ENCODE assay signal across 26 cellular contexts in genomic region chr10:44952779-44953231, GRCh38. TPM values are rescaled to one million over a fixed set of nuclear protein-coding genes. Genes with fewer than 3 reads are reported as not detected.
A peak's percentile ranks its signal among the peaks of the same experiment; 100 is the strongest.
DNase-seq lines count a peak whose midpoint lies in the region; ATAC-seq, FAIRE-seq and TF ChIP-seq lines count a peak whose summit lies in the region.
"Had no signal": no experiment of that assay in that cellular context is flagged by ENCODE, and none has a peak within 500 bp of the region (broad histone marks: within the 10 kb centered on the region; RNA-seq: fewer than 3 reads in every experiment).

No MANE protein-coding gene starts in this region.

- H3K27me3 ChIP-seq in HepG2 (ENCODE audit: control insufficient read depth in 1 of 2, insufficient read depth in 2 of 2, low read length in 2 of 2) = no peaks in the 10 kb centered on the region
- no peaks in the 10 kb centered on the region for H3K27me3 ChIP-seq in right lobe of liver
- H3K27me3 ChIP-seq in mesenchymal stem cell (ENCODE audit: control insufficient read depth in 1 of 2, insufficient read depth in 1 of 2, low read length in 2 of 2) = no peaks in the 10 kb centered on the region
- H3K27me3 ChIP-seq: dorsolateral prefrontal cortex, esophagus muscularis mucosa had no signal

- peak; percentile 88 for FAIRE-seq in HepG2 (lab: Jason Lieb, UNC)
- no peak for FAIRE-seq in H54 (lab: Jason Lieb, UNC)
- FAIRE-seq: bronchial epithelial cell had no signal

- no peak overlapping the region for H2BK12ac ChIP-seq in mesenchymal stem cell (ENCODE audit: low read length in 2 of 2)

- no peak overlapping the region for H3K14ac ChIP-seq in mesenchymal stem cell (ENCODE audit: low read length in 2 of 2)

- peak; percentile 92 for DNase-seq in HepG2 (ENCODE audit: low spot score)
- no peak for DNase-seq in right lobe of liver
- peak; percentile 47 for DNase-seq in coronary artery (ENCODE audit: low spot score)
- DNase-seq in mesenchymal stem cell = peak; percentile 33
- DNase-seq in KG1 (lab: John Stamatoyannopoulos, UW) = no peak
- no peak for DNase-seq in activated effector memory CD4-positive, alpha-beta T cell treated with Interleukin-2 at 50 U/mL for 16 hours
- no peak for DNase-seq in H54 (ENCODE audit: insufficient read length, low spot score)
- no peak for DNase-seq in stimulated activated CD4-positive, alpha-beta T cell treated with anti-CD3 and anti-CD28 coated beads, Interleukin-4, amount 100 ng/mL, for 24 hours
- DNase-seq: ACHN; CD4-positive, alpha-beta T cell; DMS79; immature natural killer cell; MV-4-11; NCI-H187; stimulated activated naive CD8-positive, alpha-beta T cell treated with anti-CD3 and anti-CD28 coated beads, Interleukin-15, amount 100 ng/mL, for 72 hours had no signal

- WGBS in HepG2 (ENCODE audit: low lambda C conversion rate) = 22% methylated on average over 2 of the region's 2 CpGs
- 82% methylated on average over 2 of the region's 2 CpGs for WGBS in right lobe of liver (ENCODE audit: insufficient coverage, low coverage, low lambda C conversion rate, missing lambda C conversion rate)
- 15% methylated on average over 2 of the region's 2 CpGs for WGBS in mesenchymal stem cell

- H3K4ac ChIP-seq in mesenchymal stem cell (ENCODE audit: low read depth in 1 of 2, low read length in 2 of 2) = no peak overlapping the region

- no peak overlapping the region for H2BK120ac ChIP-seq in mesenchymal stem cell (ENCODE audit: low read depth, low read length)

- H3K9me3 ChIP-seq in HepG2 (ENCODE audit: low read length) = no peaks in the 10 kb centered on the region
- no peaks in the 10 kb centered on the region for H3K9me3 ChIP-seq in right lobe of liver
- peaks cover 4% of the 10 kb centered on the region for H3K9me3 ChIP-seq in mesenchymal stem cell (ENCODE audit: control insufficient read depth, low read length)
- H3K9me3 ChIP-seq: esophagus muscularis mucosa had no signal

- TF ChIP-seq EP300 in HepG2 (IDR thresholded peaks at IDR 0.05; ENCODE audit: low read depth in 2 of 2, low read length in 2 of 2) = peak in 1 of 2 experiments; percentile 79; a peak in 1 of 4 replicates
- peak; percentile 33; the same call in 1 of the 2 replicates for TF ChIP-seq EP300 in HepG2 (CRISPR knock-in tag; IDR thresholded peaks at IDR 0.05; ENCODE audit: borderline replicate concordance)

- H4K20me1 ChIP-seq in HepG2 (ENCODE audit: insufficient read depth, low read length) = no peaks in the 10 kb centered on the region

- CTCF ChIA-PET in HepG2 (lab: Yijun Ruan, JAX; ENCODE audit: low intra/inter-chr PET ratio, low total read pairs) = interaction anchor here (0.7 kb wide), 1 partner anchor 23 kb away, joined by 3 read pairs; no protein-coding TSS in a partner anchor

- no peak overlapping the region for H2BK5ac ChIP-seq in mesenchymal stem cell (ENCODE audit: low read depth, low read length, poor library complexity, severe bottlenecking)

- BruUV-seq in HepG2 (replicated peaks; lab: Mats Ljungman, UMichigan) = TSS peak; percentile 10

- peaks cover 16% of the 10 kb centered on the region for H3K79me1 ChIP-seq in mesenchymal stem cell (replicated peaks; ENCODE audit: low read length, poor library complexity, severe bottlenecking)

- no peak overlapping the region for H3K18ac ChIP-seq in mesenchymal stem cell (ENCODE audit: low read depth in 1 of 2, low read length in 2 of 2)

- no peak overlapping the region for H4K91ac ChIP-seq in mesenchymal stem cell (ENCODE audit: low read length)

- H3K4me2 ChIP-seq in HepG2 (ENCODE audit: low read depth, low read length) (peak overlapping the region; percentile 46), mesenchymal stem cell (ENCODE audit: low read length, poor library complexity, severe bottlenecking) (no peak overlapping the region)

- TF ChIP-seq CTCF in HepG2 (CRISPR knock-in tag; IDR thresholded peaks at IDR 0.05) (no peak), right lobe of liver (IDR thresholded peaks at IDR 0.05) (no peak), coronary artery (IDR thresholded peaks at IDR 0.05) (no peak)

- H2AK5ac ChIP-seq in mesenchymal stem cell (ENCODE audit: low read length, severe bottlenecking) = peak overlapping the region; percentile 69

- no peak overlapping the region for H2AFZ ChIP-seq in HepG2 (ENCODE audit: low read length)
- no peak overlapping the region for H2AFZ ChIP-seq in mesenchymal stem cell (ENCODE audit: low read depth, low read length)

- peaks cover 2% of the 10 kb centered on the region for H3K79me2 ChIP-seq in HepG2 (ENCODE audit: insufficient read depth, low read length)

- POLR2A ChIA-PET in HepG2 (lab: Yijun Ruan, JAX) = interaction anchor here (0.8 to 2.8 kb wide), 10 partner anchors 8 to 43 kb away, joined by 3 to 25 read pairs (median 6); partner anchors contain the start of gene DEPP1

- H3K23ac ChIP-seq in mesenchymal stem cell (ENCODE audit: low read length in 2 of 2) = no peak overlapping the region

- H4K8ac ChIP-seq in mesenchymal stem cell (ENCODE audit: low read length) = no peak overlapping the region

- H3K36me3 ChIP-seq in HepG2 (replicated peaks in 1 of 2; ENCODE audit: control insufficient read depth in 1 of 2, insufficient read depth in 2 of 2, low read length in 2 of 2) (0 out of 5 replicates have a peak, but pooled peaks cover 0 to 6% of the 10 kb centered on the region in 2 experiments), right lobe of liver (peaks cover 0 to 4% (median 0%) of the 10 kb centered on the region in 4 donors), mesenchymal stem cell (ENCODE audit: control insufficient read depth in 1 of 2, insufficient read depth in 2 of 2, low read depth in 1 of 2, low read length in 2 of 2) (peaks cover 9 to 10% of the 10 kb centered on the region in 2 experiments)

- H2BK15ac ChIP-seq in mesenchymal stem cell (ENCODE audit: low read depth, poor library complexity, severe bottlenecking) = no peak overlapping the region

- TF ChIP-seq POLR2A in HepG2 (IDR thresholded peaks at IDR 0.05; ENCODE audit: insufficient read depth in 1 of 2, low read depth in 2 of 2, low read length in 2 of 2) (0 out of 4 replicates have a peak, but pooled peaks of 1 of the 2 experiments have one; percentile 24), right lobe of liver (IDR thresholded peaks at IDR 0.05) (no peak), H54 (IDR thresholded peaks at IDR 0.05; ENCODE audit: low read depth, low read length) (no peak)

- in situ Hi-C loops in HepG2 (cut with HindIII; ENCODE audit: extremely low pct_ligation_motif_present, low pct_unique_long_range_greater_than_20kb) = loop anchor here (25.0 kb wide), 1 partner anchor 1541 kb away; the partner anchor contains the start of gene HNRNPF

- H3K4me3 ChIP-seq in HepG2 (replicated peaks in 1 of 3; ENCODE audit: insufficient read depth in 1 of 3, low read depth in 2 of 3, low read length in 3 of 3) = no peak overlapping the region
- H3K4me3 ChIP-seq in right lobe of liver = no peak overlapping the region
- no peak overlapping the region for H3K4me3 ChIP-seq in coronary artery
- no peak overlapping the region for H3K4me3 ChIP-seq in mesenchymal stem cell (ENCODE audit: insufficient read depth in 1 of 2, low read depth in 1 of 2, low read length in 2 of 2)
- H3K4me3 ChIP-seq: dorsolateral prefrontal cortex, esophagus muscularis mucosa had no signal

- peak; percentile 75 for ATAC-seq in HepG2
- ATAC-seq in right lobe of liver = no peak
- ATAC-seq: activated T-helper 17 cell treated with anti-CD3 and anti-CD28 coated beads, Interleukin-2, amount 50 U/mL, for 72 hours; sciatic nerve; stimulated activated naive CD8-positive, alpha-beta T cell treated with anti-CD3 and anti-CD28 coated beads, Interleukin-15, amount 100 ng/mL, for 72 hours had no signal

- intact Hi-C loops in HepG2 (cut with micrococcal nuclease; ENCODE audit: unreplicated experiment) (loop anchor here (5.0 kb wide), 1 partner anchor 696 kb away; no protein-coding TSS in a partner anchor), right lobe of liver (cut with DNase I) (no loop called here)

- peaks cover 80% of the 10 kb centered on the region for H3K4me1 ChIP-seq in HepG2 (ENCODE audit: insufficient read depth, low read length)
- H3K4me1 ChIP-seq in right lobe of liver = peaks cover 0 to 8% (median 0%) of the 10 kb centered on the region in 4 donors
- peaks cover 26% of the 10 kb centered on the region for H3K4me1 ChIP-seq in mesenchymal stem cell (ENCODE audit: control insufficient read depth, insufficient read depth, low read depth, low read length)

- TF ChIP-seq RAD21 in HepG2 (CRISPR knock-in tag; IDR thresholded peaks at IDR 0.05) = no peak

- peak overlapping the region; percentile 50 for H3K27ac ChIP-seq in HepG2 (ENCODE audit: extremely low read length, insufficient read depth, low read length)
- H3K27ac ChIP-seq in right lobe of liver = no peak overlapping the region
- peak overlapping the region in 1 of 2 donors; percentile 28 for H3K27ac ChIP-seq in coronary artery
- H3K27ac ChIP-seq in mesenchymal stem cell (ENCODE audit: low read length, poor library complexity, severe bottlenecking) = peak overlapping the region; percentile 76

- H3K9ac ChIP-seq in HepG2 (ENCODE audit: insufficient read depth, low read depth, low read length) (no peak overlapping the region; the same call in 1 of the 2 replicates), mesenchymal stem cell (ENCODE audit: low read length) (no peak overlapping the region)

RNA-seq across cellular contexts. Expression of gene RASSF4, which starts 6.8 kb away (rescaled TPM):
- total RNA-seq in HepG2 (2016; rRNA removed; fragmentation: Illumina TruSeq; extraction: Trizol) = 49.9 and 51.7 TPM in 2 replicates
- 22.4 and 22.8 TPM in 2 replicates for total RNA-seq in HepG2 (2016; cell fraction: cytosol; rRNA removed; fragmentation: Illumina TruSeq; extraction: Trizol; ENCODE audit: low read depth)
- total RNA-seq in HepG2 (2016; cell fraction: insoluble cytoplasmic fraction; rRNA removed; fragmentation: Illumina TruSeq; extraction: Trizol) = 49.9 and 50.1 TPM in 2 replicates
- total RNA-seq in HepG2 (2016; cell fraction: membrane; rRNA removed; fragmentation: Illumina TruSeq; extraction: Trizol) = 39.2 and 45.6 TPM in 2 replicates
- total RNA-seq in HepG2 (2016; cell fraction: nucleus; rRNA removed; fragmentation: Illumina TruSeq; extraction: Trizol) = 52.1 and 54.6 TPM in 2 replicates
- polyA plus RNA-seq in HepG2 (2011; rRNA removed) = 34.0 and 39.7 TPM in 2 replicates
- polyA plus RNA-seq in HepG2 (2011; cell fraction: cytosol; rRNA removed) = 20.4 and 25.8 TPM in 2 replicates
- polyA plus RNA-seq in HepG2 (2011; cell fraction: nucleus; rRNA removed) = 140 TPM in 2 replicates
- 25.0 and 26.7 TPM in 2 replicates for polyA plus RNA-seq in HepG2 (2012)
- 18.5 and 22.5 TPM in 2 replicates for polyA plus RNA-seq in HepG2 (2016; cell fraction: cytosol; fragmentation: Illumina TruSeq; extraction: Trizol; ENCODE audit: low read depth)
- 53.5 and 57.9 TPM in 2 replicates for polyA plus RNA-seq in HepG2 (2016; cell fraction: insoluble cytoplasmic fraction; fragmentation: Illumina TruSeq; extraction: Trizol; ENCODE audit: low read depth)
- polyA plus RNA-seq in HepG2 (2016; cell fraction: membrane; fragmentation: Illumina TruSeq; extraction: Trizol; ENCODE audit: low read depth) = 31.2 and 31.3 TPM in 2 replicates
- 84.5 and 98.6 TPM in 2 replicates for polyA plus RNA-seq in HepG2 (2016; cell fraction: nucleus; fragmentation: Illumina TruSeq; extraction: Trizol; ENCODE audit: insufficient read depth, low read depth)
- polyA minus RNA-seq in HepG2 (2011; rRNA and poly(A)+ RNA removed; ENCODE audit: low replicate concordance) = 0.12 and 67.0 TPM in 2 replicates
- 13.4 and 16.0 TPM in 2 replicates for polyA minus RNA-seq in HepG2 (2011; cell fraction: cytosol; rRNA and poly(A)+ RNA removed)
- 74.3 and 88.9 TPM in 2 replicates for polyA minus RNA-seq in HepG2 (2011; cell fraction: nucleus; rRNA and poly(A)+ RNA removed)
- 10 to 100 TPM; 13.6 to 28.5 (median 19.6) TPM for total RNA-seq in right lobe of liver
- polyA plus RNA-seq in mesenchymal stem cell (2013, experiment 1 of 2) = 30.8 TPM
- 30.3 TPM for polyA plus RNA-seq in mesenchymal stem cell (2013, experiment 2 of 2)

RNA-seq across cellular contexts. Expression of gene DEPP1, which starts 25.8 kb away (rescaled TPM):
- total RNA-seq in HepG2 (2016; rRNA removed; fragmentation: Illumina TruSeq; extraction: Trizol) (11.2 and 14.8 TPM in 2 replicates), right lobe of liver (10 to 100 TPM in 5 of 6 experiments, 1 to 10 TPM in 1; 5.3 to 94.6 (median 71.5) TPM)
- 3.0 and 5.0 TPM in 2 replicates for total RNA-seq in HepG2 (2016; cell fraction: cytosol; rRNA removed; fragmentation: Illumina TruSeq; extraction: Trizol; ENCODE audit: low read depth)
- 9.0 and 15.3 TPM in 2 replicates for total RNA-seq in HepG2 (2016; cell fraction: insoluble cytoplasmic fraction; rRNA removed; fragmentation: Illumina TruSeq; extraction: Trizol)
- 9.0 and 9.3 TPM in 2 replicates for total RNA-seq in HepG2 (2016; cell fraction: membrane; rRNA removed; fragmentation: Illumina TruSeq; extraction: Trizol)
- total RNA-seq in HepG2 (2016; cell fraction: nucleus; rRNA removed; fragmentation: Illumina TruSeq; extraction: Trizol) = 15.1 and 16.0 TPM in 2 replicates
- 270 and 338 TPM in 2 replicates for polyA plus RNA-seq in HepG2 (2011; rRNA removed)
- polyA plus RNA-seq in HepG2 (2011; cell fraction: cytosol; rRNA removed) = 261 and 317 TPM in 2 replicates
- polyA plus RNA-seq in HepG2 (2011; cell fraction: nucleus; rRNA removed) = 103 and 135 TPM in 2 replicates
- 132 and 232 TPM in 2 replicates for polyA plus RNA-seq in HepG2 (2012)
- polyA plus RNA-seq in HepG2 (2016; cell fraction: cytosol; fragmentation: Illumina TruSeq; extraction: Trizol; ENCODE audit: low read depth) = 2.0 and 2.5 TPM in 2 replicates
- 9.3 and 11.2 TPM in 2 replicates for polyA plus RNA-seq in HepG2 (2016; cell fraction: insoluble cytoplasmic fraction; fragmentation: Illumina TruSeq; extraction: Trizol; ENCODE audit: low read depth)
- polyA plus RNA-seq in HepG2 (2016; cell fraction: membrane; fragmentation: Illumina TruSeq; extraction: Trizol; ENCODE audit: low read depth) = 3.6 and 5.2 TPM in 2 replicates
- 13.4 and 15.5 TPM in 2 replicates for polyA plus RNA-seq in HepG2 (2016; cell fraction: nucleus; fragmentation: Illumina TruSeq; extraction: Trizol; ENCODE audit: insufficient read depth, low read depth)
- polyA minus RNA-seq in HepG2 (2011; rRNA and poly(A)+ RNA removed; ENCODE audit: low replicate concordance) = 1.8 and 739 TPM in 2 replicates
- polyA minus RNA-seq in HepG2 (2011; cell fraction: cytosol; rRNA and poly(A)+ RNA removed) = 249 and 254 TPM in 2 replicates
- polyA minus RNA-seq in HepG2 (2011; cell fraction: nucleus; rRNA and poly(A)+ RNA removed) = 107 and 142 TPM in 2 replicates
- polyA plus RNA-seq in mesenchymal stem cell (2013, experiment 1 of 2) = 10.5 TPM
- 10.5 TPM for polyA plus RNA-seq in mesenchymal stem cell (2013, experiment 2 of 2)
- total RNA-seq: CD4-positive, alpha-beta T cell had no signal
- polyA plus RNA-seq: immature natural killer cell had no signal

RNA-seq across cellular contexts. Expression of gene TMEM72, which starts 41.7 kb away (rescaled TPM):
- total RNA-seq in HepG2 (2016; rRNA removed; fragmentation: Illumina TruSeq; extraction: Trizol) (0.04 TPM in 1 of 2 replicates, not detected in the other), right lobe of liver (not detected)
- total RNA-seq in HepG2 (2016; cell fraction: cytosol; rRNA removed; fragmentation: Illumina TruSeq; extraction: Trizol; ENCODE audit: low read depth) = 0.09 TPM in 1 of 2 replicates, not detected in the other
- total RNA-seq in HepG2 (2016; cell fraction: insoluble cytoplasmic fraction; rRNA removed; fragmentation: Illumina TruSeq; extraction: Trizol) = 0.04 TPM in 1 of 2 replicates, not detected in the other
- total RNA-seq in HepG2 (2016; cell fraction: membrane; rRNA removed; fragmentation: Illumina TruSeq; extraction: Trizol) = 0.12 TPM in 1 of 2 replicates, not detected in the other
- total RNA-seq in HepG2 (2016; cell fraction: nucleus; rRNA removed; fragmentation: Illumina TruSeq; extraction: Trizol) = 0.16 and 0.19 TPM in 2 replicates
- polyA plus RNA-seq in HepG2 (2011; rRNA removed) = not detected in 2 replicates
- not detected in 2 replicates for polyA plus RNA-seq in HepG2 (2011; cell fraction: cytosol; rRNA removed)
- not detected in 2 replicates for polyA plus RNA-seq in HepG2 (2011; cell fraction: nucleus; rRNA removed)
- not detected in 2 replicates for polyA plus RNA-seq in HepG2 (2012)
- not detected in 2 replicates for polyA plus RNA-seq in HepG2 (2016; cell fraction: cytosol; fragmentation: Illumina TruSeq; extraction: Trizol; ENCODE audit: low read depth)
- not detected in 2 replicates for polyA plus RNA-seq in HepG2 (2016; cell fraction: insoluble cytoplasmic fraction; fragmentation: Illumina TruSeq; extraction: Trizol; ENCODE audit: low read depth)
- polyA plus RNA-seq in HepG2 (2016; cell fraction: membrane; fragmentation: Illumina TruSeq; extraction: Trizol; ENCODE audit: low read depth) = not detected in 2 replicates
- not detected in 2 replicates for polyA plus RNA-seq in HepG2 (2016; cell fraction: nucleus; fragmentation: Illumina TruSeq; extraction: Trizol; ENCODE audit: insufficient read depth, low read depth)
- not detected in 2 replicates for polyA minus RNA-seq in HepG2 (2011; rRNA and poly(A)+ RNA removed; ENCODE audit: low replicate concordance)
- not detected in 2 replicates for polyA minus RNA-seq in HepG2 (2011; cell fraction: cytosol; rRNA and poly(A)+ RNA removed)
- 0.13 and 0.25 TPM in 2 replicates for polyA minus RNA-seq in HepG2 (2011; cell fraction: nucleus; rRNA and poly(A)+ RNA removed)
- 0.23 TPM for polyA plus RNA-seq in mesenchymal stem cell (2013, experiment 1 of 2)
- 0.11 TPM for polyA plus RNA-seq in mesenchymal stem cell (2013, experiment 2 of 2)
- total RNA-seq: activated CD8-positive, alpha-beta memory T cell treated with anti-CD3 and anti-CD28 coated beads for 36 hours; activated T-helper 17 cell treated with anti-CD3 and anti-CD28 coated beads, Interleukin-2, amount 50 U/mL, for 72 hours; bronchial epithelial cell; CD4-positive, alpha-beta T cell; esophagus muscularis mucosa; H4; mononuclear cell; NCI-H460; sciatic nerve; T-helper 1 cell treated with Interleukin-12 subunit alpha and Interleukin-12 subunit beta and Interleukin-4 antibody, amounts not matched to agents 30 ng/mL and 1 ng/mL, for 36 hours; ureter had no signal
- polyA plus RNA-seq: immature natural killer cell had no signal

RNA-seq across cellular contexts. Expression of gene ZNF22, which starts 47.9 kb away (rescaled TPM):
- total RNA-seq in HepG2 (2016; rRNA removed; fragmentation: Illumina TruSeq; extraction: Trizol) = 0.40 and 0.58 TPM in 2 replicates
- total RNA-seq in HepG2 (2016; cell fraction: cytosol; rRNA removed; fragmentation: Illumina TruSeq; extraction: Trizol; ENCODE audit: low read depth) = not detected in 2 replicates
- total RNA-seq in HepG2 (2016; cell fraction: insoluble cytoplasmic fraction; rRNA removed; fragmentation: Illumina TruSeq; extraction: Trizol) = 0.49 and 0.56 TPM in 2 replicates
- total RNA-seq in HepG2 (2016; cell fraction: membrane; rRNA removed; fragmentation: Illumina TruSeq; extraction: Trizol) = 0.28 and 0.45 TPM in 2 replicates
- total RNA-seq in HepG2 (2016; cell fraction: nucleus; rRNA removed; fragmentation: Illumina TruSeq; extraction: Trizol) = 0.75 and 1.2 TPM in 2 replicates
- 1.1 and 1.3 TPM in 2 replicates for polyA plus RNA-seq in HepG2 (2011; rRNA removed)
- 0.35 and 0.77 TPM in 2 replicates for polyA plus RNA-seq in HepG2 (2011; cell fraction: cytosol; rRNA removed)
- 1.2 and 1.7 TPM in 2 replicates for polyA plus RNA-seq in HepG2 (2011; cell fraction: nucleus; rRNA removed)
- 1.6 and 2.5 TPM in 2 replicates for polyA plus RNA-seq in HepG2 (2012)
- polyA plus RNA-seq in HepG2 (2016; cell fraction: cytosol; fragmentation: Illumina TruSeq; extraction: Trizol; ENCODE audit: low read depth) = 0.07 and 0.09 TPM in 2 replicates
- 0.60 and 0.62 TPM in 2 replicates for polyA plus RNA-seq in HepG2 (2016; cell fraction: insoluble cytoplasmic fraction; fragmentation: Illumina TruSeq; extraction: Trizol; ENCODE audit: low read depth)
- 0.22 and 0.27 TPM in 2 replicates for polyA plus RNA-seq in HepG2 (2016; cell fraction: membrane; fragmentation: Illumina TruSeq; extraction: Trizol; ENCODE audit: low read depth)
- 0.89 and 1.1 TPM in 2 replicates for polyA plus RNA-seq in HepG2 (2016; cell fraction: nucleus; fragmentation: Illumina TruSeq; extraction: Trizol; ENCODE audit: insufficient read depth, low read depth)
- polyA minus RNA-seq in HepG2 (2011; rRNA and poly(A)+ RNA removed; ENCODE audit: low replicate concordance) = not detected in 2 replicates
- not detected in 2 replicates for polyA minus RNA-seq in HepG2 (2011; cell fraction: cytosol; rRNA and poly(A)+ RNA removed)
- polyA minus RNA-seq in HepG2 (2011; cell fraction: nucleus; rRNA and poly(A)+ RNA removed) = 2.2 and 2.4 TPM in 2 replicates
- 10 to 100 TPM; 10.3 to 25.2 (median 12.2) TPM for total RNA-seq in right lobe of liver
- polyA plus RNA-seq in mesenchymal stem cell (2013, experiment 1 of 2) = 13.5 TPM
- polyA plus RNA-seq in mesenchymal stem cell (2013, experiment 2 of 2) = 14.1 TPM

Comparison
In these comparisons a context has a peak if more than half of its experiments do, and no peak if none do; other contexts are left out.
1. DNase-seq: peak in HepG2 (single experiment), coronary artery (single experiment) and mesenchymal stem cell (single experiment); none in right lobe of liver (0 of 3), KG1 (single experiment), activated effector memory CD4-positive, alpha-beta T cell treated with Interleukin-2 at 50 U/mL for 16 hours (single experiment), H54 (single experiment) and stimulated activated CD4-positive, alpha-beta T cell treated with anti-CD3 and anti-CD28 coated beads, Interleukin-4, amount 100 ng/mL, for 24 hours (single experiment).
2. H3K27ac ChIP-seq: peak in HepG2 (single experiment) and mesenchymal stem cell (single experiment); none in right lobe of liver (0 of 3).